29 cellular contexts compared by ENCODE assay signal in genomic region chr22:39880722-39881121, GRCh38. TPM values are rescaled to one million over a fixed set of nuclear protein-coding genes. Genes with fewer than 3 reads are reported as not detected.
"Had no signal": no experiment of that assay in that cellular context is flagged by ENCODE, and none has a peak within 500 bp of the region (broad histone marks: within the 10 kb centered on the region; RNA-seq: fewer than 3 reads in every experiment).

No MANE protein-coding gene starts in this region.

- ATAC-seq: naive thymus-derived CD4-positive, alpha-beta T cell; natural killer cell; psoas muscle; right cardiac atrium; sciatic nerve; stimulated activated memory B cell treated with anti-CD40 and anti-IgM and Interleukin-4, amounts not matched to agents 10 μg/mL and 1 μg/mL and 100 μg/mL, for 72 hours; stimulated activated naive CD8-positive, alpha-beta T cell treated with anti-CD3 and anti-CD28 coated beads, Interleukin-15, amount 100 ng/mL, for 72 hours; stimulated activated naive CD8-positive, alpha-beta T cell treated with anti-CD3 and anti-CD28 coated beads, Interleukin-15, Interleukin-2, amounts not matched to agents 100 U/mL and 50 U/mL, for 24 hours had no signal

- H3K9me3 ChIP-seq: ovary, psoas muscle, spleen, thoracic aorta, thyroid gland, tibial nerve, upper lobe of left lung, uterus had no signal

- H3K4me2 ChIP-seq: neural progenitor cell, smooth muscle cell had no signal

- H3K27ac ChIP-seq: neural progenitor cell, ovary, parathyroid adenoma, psoas muscle, skin epidermis, spleen, thoracic aorta, thyroid gland, tibial nerve, upper lobe of left lung, uterus had no signal

- H3K4me3 ChIP-seq: neural progenitor cell, ovary, psoas muscle, skin epidermis, smooth muscle cell, spleen, thoracic aorta, thyroid gland, tibial nerve, upper lobe of left lung, uterus had no signal

- H3K4me1 ChIP-seq: parathyroid adenoma, psoas muscle, thyroid gland, tibial nerve, upper lobe of left lung, uterus had no signal

- DNase-seq: naive thymus-derived CD4-positive, alpha-beta T cell; natural killer cell; occipital lobe; ovary; posterior cingulate gyrus; psoas muscle; right cardiac atrium; spleen; stimulated activated CD4-positive, alpha-beta T cell treated with anti-CD3 and anti-CD28 coated beads, Interleukin-12 subunit alpha, Interleukin-12 subunit beta, amount 100 ng/mL, for 4 hours; stimulated activated CD4-positive, alpha-beta T cell treated with anti-CD3 and anti-CD28 coated beads, Interleukin-1b, Interleukin-23, amount 100 ng/mL, for 48 hours; stimulated activated CD4-positive, alpha-beta T cell treated with anti-CD3 and anti-CD28 coated beads, Interleukin-4, amount 100 ng/mL, for 1 hour; stimulated activated CD4-positive, alpha-beta T cell treated with anti-CD3 and anti-CD28 coated beads, Interleukin-4, amount 100 ng/mL, for 4 hours; stimulated activated CD8-positive, alpha-beta memory T cell treated with anti-CD3 and anti-CD28 coated beads, Interleukin-4, amount 100 ng/mL, for 48 hours; stimulated activated naive CD4-positive, alpha-beta T cell; stimulated activated naive CD8-positive, alpha-beta T cell treated with anti-CD3 and anti-CD28 coated beads, Interleukin-15, amount 100 ng/mL, for 72 hours; stimulated activated naive CD8-positive, alpha-beta T cell treated with anti-CD3 and anti-CD28 coated beads, Interleukin-15, Interleukin-2, amounts not matched to agents 100 U/mL and 50 U/mL, for 24 hours; thyroid gland; trophoblast cell; upper lobe of left lung; uterus had no signal

RNA-seq across cellular contexts. Expression of gene ENTHD1, which starts 12.8 kb away (rescaled TPM):
- polyA plus RNA-seq: neural cell, ovary, psoas muscle, smooth muscle cell had no signal

RNA-seq across cellular contexts. Expression of gene GRAP2, which starts 20.2 kb away (rescaled TPM):
- polyA plus RNA-seq: smooth muscle cell had no signal
